ENCODE assay signal across 24 cellular contexts in the genomic region with DNA sequence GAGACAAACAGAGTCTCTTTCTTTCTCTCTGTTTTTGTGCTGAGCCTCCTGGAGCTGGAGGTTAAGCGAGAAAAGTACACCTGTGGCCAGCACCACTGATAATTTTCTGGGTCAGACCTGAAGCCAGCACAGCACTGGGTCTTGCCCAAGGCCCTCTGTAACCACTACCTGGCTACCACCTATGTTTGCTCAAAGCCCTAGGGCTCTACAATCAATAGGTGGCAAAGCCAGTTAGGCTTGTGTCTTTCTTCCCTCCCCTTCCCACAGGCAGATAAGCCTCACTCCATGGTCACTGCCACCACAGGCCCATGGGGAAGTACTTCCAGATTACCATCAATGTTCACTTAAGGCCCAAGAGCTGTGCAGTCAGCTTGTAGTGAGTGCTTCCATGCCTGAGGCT.
"Had no signal": no experiment of that assay in that cellular context is flagged by ENCODE, and none has a peak within 500 bp of the region (broad histone marks: within the 10 kb centered on the region; RNA-seq: fewer than 3 reads in every experiment).

No MANE protein-coding gene starts in this region.

- DNase-seq: activated CD4-positive, alpha-beta memory T cell treated with anti-CD3 and anti-CD28 coated beads for 36 hours; activated CD4-positive, alpha-beta T cell treated with anti-CD3 and anti-CD28 coated beads, Interleukin-2, amount 10 ng/mL, durations not matched to agents 24 days and 14 days; activated CD4-positive, CD25-positive, alpha-beta regulatory T cell treated with anti-CD3 and anti-CD28 coated beads, Interleukin-2, amount 50 U/mL, for 72 hours; activated CD8-positive, alpha-beta memory T cell treated with anti-CD3 and anti-CD28 coated beads, Interleukin-2, amount 50 U/mL, for 4 hours; activated gamma-delta T cell; activated naive CD4-positive, alpha-beta T cell treated with anti-CD3 and anti-CD28 coated beads, Interleukin-2, amount 10 ng/mL, durations not matched to agents 7 days and 5 days; activated naive CD8-positive, alpha-beta T cell treated with anti-CD3 and anti-CD28 coated beads, Interleukin-2, amount 10 ng/mL, durations not matched to agents 7 days and 5 days; activated T-cell treated with anti-CD3 and anti-CD28 coated beads, Interleukin-2, amount 50 U/mL, for 1 hour; dermis blood vessel endothelial cell; effector CD8-positive, alpha-beta T cell; gastrocnemius medialis; glutamatergic neuron; islet precursor cell; left ventricle myocardium superior; retina; stimulated activated CD4-positive, alpha-beta T cell treated with anti-CD3 and anti-CD28 coated beads, Interleukin-12 subunit alpha, Interleukin-12 subunit beta, amount 100 ng/mL, for 4 hours; stimulated activated CD4-positive, alpha-beta T cell treated with anti-CD3 and anti-CD28 coated beads, Interleukin-4, amount 100 ng/mL, for 1 hour; stimulated activated naive CD8-positive, alpha-beta T cell treated with anti-CD3 and anti-CD28 coated beads, Interleukin-15, Interleukin-2, amounts not matched to agents 100 U/mL and 50 U/mL, for 24 hours; T-helper 2 cell; testis; trophoblast cell had no signal

- H3K4me1 ChIP-seq: gastrocnemius medialis, prostate gland, testis had no signal

- H3K9me3 ChIP-seq: gastrocnemius medialis, prostate gland, testis had no signal

- H3K27me3 ChIP-seq: gastrocnemius medialis, testis had no signal

- H3K36me3 ChIP-seq: gastrocnemius medialis, prostate gland had no signal

- H3K4me3 ChIP-seq: gastrocnemius medialis, prostate gland, skin epidermis, testis had no signal

- H3K27ac ChIP-seq: epithelial cell of prostate, gastrocnemius medialis, prostate gland, skin epidermis, testis had no signal
